In the genomic region with DNA sequence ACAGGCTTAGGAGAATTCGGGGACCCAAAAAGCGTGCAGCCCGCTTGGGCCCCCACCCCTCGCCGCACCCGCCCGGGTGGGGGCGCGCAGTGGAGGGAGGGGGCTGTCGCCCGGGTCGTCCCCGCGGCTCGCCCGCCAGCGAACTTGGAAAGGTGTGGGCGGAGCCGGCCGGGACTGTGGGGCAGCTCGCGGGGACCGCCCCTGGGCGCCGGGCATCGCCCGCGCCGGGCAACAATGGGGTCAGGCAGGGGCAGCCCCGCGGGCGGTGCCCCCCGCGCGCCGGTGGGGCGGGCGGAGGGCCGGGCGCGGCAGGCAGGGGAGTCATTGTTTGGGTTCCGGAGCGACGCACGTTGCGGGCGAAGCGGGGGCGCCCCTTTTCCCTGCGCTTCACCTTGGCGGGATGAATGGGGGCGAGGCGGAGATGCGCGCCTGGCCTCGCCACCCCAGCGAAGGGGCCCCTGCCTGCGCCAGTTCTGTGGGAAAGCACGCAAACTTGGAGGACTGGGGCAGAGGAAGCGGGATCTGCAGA, we compare ENCODE assay signal across 8 cellular contexts. TPM values are rescaled to one million over a fixed set of nuclear protein-coding genes. Genes with fewer than 3 reads are reported as not detected.
DNase-seq lines count a peak whose midpoint lies in the region; ATAC-seq and TF ChIP-seq lines count a peak whose summit lies in the region.

No MANE protein-coding gene starts in this region.

- H3K9me3 Mint-ChIP-seq in Calu3 (ENCODE audit: low read depth, unreplicated experiment), result no peaks in the 10 kb centered on the region
- no peaks in the 10 kb centered on the region for H3K9me3 Mint-ChIP-seq in immature natural killer cell

- CTCF ChIA-PET in Calu3 (lab: Charles Lee), result interaction anchor here (1.8 kb wide), 1 partner anchor 152 kb away, joined by 4 read pairs; no protein-coding TSS in a partner anchor

- DNase-seq in Calu3, result peak; percentile 41
- peak; percentile 47 to 69 (median 55) for DNase-seq in T-helper 1 cell
- peak; percentile 81 for DNase-seq in astrocyte of the hippocampus (ENCODE audit: low read depth, low spot score)
- DNase-seq in immature natural killer cell, result peak; percentile 64 to 67 (median 65)
- DNase-seq in stimulated activated CD4-positive, alpha-beta T cell treated with anti-CD3 and anti-CD28 coated beads, Interleukin-1b, Interleukin-23, amount 100 ng/mL, for 4 hours (ENCODE audit: low read depth in 2 of 2), result peak; percentile 48 to 51
- no peak for DNase-seq in mesenteric fat pad (ENCODE audit: low spot score)

- H3K27me3 Mint-ChIP-seq in Calu3 (ENCODE audit: unreplicated experiment) (no peaks in the 10 kb centered on the region), immature natural killer cell (ENCODE audit: low read depth in 3 of 3) (peaks cover 7 to 14% (median 14%) of the 10 kb centered on the region in 3 donors)

- H3K4me3 Mint-ChIP-seq in Calu3 (ENCODE audit: low read depth, unreplicated experiment), result no peak overlapping the region
- H3K4me3 Mint-ChIP-seq in immature natural killer cell, result peak overlapping the region; percentile 48 to 98 (median 76)

- peaks cover 14% of the 10 kb centered on the region for H3K27me3 ChIP-seq in HUES48 (ENCODE audit: control insufficient read depth, insufficient read depth, low read length)

- no peaks in the 10 kb centered on the region for H3K36me3 ChIP-seq in HUES48 (ENCODE audit: control insufficient read depth, insufficient read depth, low read length)

- H3K9ac ChIP-seq in HUES48 (ENCODE audit: low read depth, low read length), result peak overlapping the region; percentile 70

- peak overlapping the region; percentile 96 for H3K27ac ChIP-seq in HUES48 (ENCODE audit: low read depth, low read length)

- H3K4me1 ChIP-seq in HUES48 (ENCODE audit: control insufficient read depth, insufficient read depth, low read length), result peaks cover 20% of the 10 kb centered on the region

- intact Hi-C loops in Calu3 (cut with micrococcal nuclease; ENCODE audit: unreplicated experiment), result loop anchor here (5.0 to 10.0 kb wide), 3 partner anchors 100 to 300 kb away; no protein-coding TSS in a partner anchor

- H3K4me3 ChIP-seq in HUES48 (ENCODE audit: low read depth, low read length), result peak overlapping the region; percentile 97

- H3K27ac Mint-ChIP-seq in Calu3 (ENCODE audit: unreplicated experiment), result no peak overlapping the region
- H3K27ac Mint-ChIP-seq in immature natural killer cell, result peak overlapping the region in 3 of 6 donors; percentile 55 to 77 (median 70)

- H3K4me1 Mint-ChIP-seq in Calu3 (ENCODE audit: low read depth, unreplicated experiment) (no peaks in the 10 kb centered on the region), immature natural killer cell (peaks cover 28 to 31% of the 10 kb centered on the region in 2 donors)

- H3K9me3 ChIP-seq in HUES48 (ENCODE audit: control insufficient read depth, insufficient read depth, low read length), result no peaks in the 10 kb centered on the region

- no TSS peak for BruUV-seq in Calu3 (replicated peaks; lab: Mats Ljungman, UMichigan)

- no peak for TF ChIP-seq CTCF in Calu3 (IDR thresholded peaks at IDR 0.05; ENCODE audit: unreplicated experiment)

- peak; percentile 27 for ATAC-seq in GM21381 (IDR thresholded peaks at IDR 0.05; ENCODE audit: unreplicated experiment)

- H3K36me3 Mint-ChIP-seq in Calu3 (ENCODE audit: insufficient read depth, unreplicated experiment) (peaks cover 7% of the 10 kb centered on the region), immature natural killer cell (no peaks in the 10 kb centered on the region)

RNA-seq across cellular contexts. Expression of a gene that starts 0.6 kb away (rescaled TPM):
- total RNA-seq in Calu3 (2022), result 3.0 and 3.9 TPM in 2 replicates
- polyA plus RNA-seq in immature natural killer cell, result 10 to 100 TPM; 19.6 to 28.1 (median 21.4) TPM
- total RNA-seq in mesenteric fat pad, result 4.8 TPM
